In the genomic region with DNA sequence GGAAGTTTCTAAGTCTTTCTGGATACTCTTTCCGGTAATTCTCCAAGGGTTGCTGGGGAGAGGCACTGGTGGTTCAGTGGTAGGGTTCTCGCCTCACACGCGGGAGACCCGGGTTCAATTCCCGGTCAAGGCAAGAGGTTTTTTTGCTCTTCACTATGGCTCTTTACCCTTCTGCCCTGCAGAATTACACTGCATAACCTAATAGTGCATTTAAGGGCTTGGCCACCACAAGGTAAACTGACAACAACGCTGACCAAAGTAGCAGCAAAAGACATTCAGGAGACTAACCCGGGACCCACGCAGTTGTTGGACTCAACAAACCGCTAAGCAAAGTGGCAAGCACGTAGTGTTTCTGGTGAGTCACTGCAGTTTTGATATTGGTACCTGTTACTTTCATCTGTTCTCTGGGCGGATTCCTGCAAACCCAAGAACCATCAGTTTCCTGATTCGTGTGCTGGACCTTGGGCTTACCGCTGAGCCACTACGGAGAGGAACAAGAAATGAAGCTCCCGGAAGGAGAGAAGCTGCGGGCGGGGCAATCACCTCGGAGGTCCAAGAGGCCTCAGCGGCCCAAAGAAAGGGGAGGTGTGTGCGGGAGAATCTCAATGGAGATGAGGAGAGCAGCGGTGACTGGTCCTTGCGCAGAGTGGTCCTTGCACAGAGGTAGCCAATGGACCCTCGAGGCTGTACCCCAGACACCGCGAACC, we compare ENCODE assay signal across 1 cellular context.
A peak's percentile ranks its signal among the peaks of the same experiment; 100 is the strongest.
TF ChIP-seq lines count a peak whose summit lies in the region.

No MANE protein-coding gene starts in this region.

TF ChIP-seq in GM12878, 131 proteins besides CTCF, POLR2A, EP300 and RAD21:
- 0 out of 2 replicates have a peak, but pooled peaks have one; percentile 39 for TF ChIP-seq ZNF24 (IDR thresholded peaks at IDR 0.05)
TF ChIP-seq in GM12878: peak in this region for 1; not testable (repeated sequence) for 130.
